ENCODE assay signal across 25 cellular contexts in genomic region chr9:136515276-136515675, GRCh38.
"Had no signal": no experiment of that assay in that cellular context is flagged by ENCODE, and none has a peak within 500 bp of the region (broad histone marks: within the 10 kb centered on the region; RNA-seq: fewer than 3 reads in every experiment).

No MANE protein-coding gene starts in this region.

- DNase-seq: heart right ventricle; islet precursor cell; left cardiac atrium; left ventricle myocardium superior; lower lobe of right lung; midbrain; mucosa of descending colon; naive thymus-derived CD4-positive, alpha-beta T cell; pancreas; psoas muscle; stimulated activated CD4-positive, alpha-beta T cell treated with anti-CD3 and anti-CD28 coated beads, Interleukin-12 subunit alpha, Interleukin-12 subunit beta, amount 100 ng/mL, for 4 hours; stimulated activated CD4-positive, alpha-beta T cell treated with anti-CD3 and anti-CD28 coated beads, Interleukin-15, amount 100 ng/mL, for 24 hours; stimulated activated CD4-positive, alpha-beta T cell treated with anti-CD3 and anti-CD28 coated beads, Interleukin-2, amount 100 ng/mL, for 24 hours; stimulated activated CD4-positive, alpha-beta T cell treated with anti-CD3 and anti-CD28 coated beads, Interleukin-4, amount 100 ng/mL, for 1 hour; stimulated activated naive B cell treated with anti-CD40 and anti-IgM and Interleukin-4, amounts not matched to agents 10 μg/mL and 1 μg/mL and 100 μg/mL, for 72 hours; stimulated activated naive CD8-positive, alpha-beta T cell treated with anti-CD3 and anti-CD28 coated beads, Interleukin-15, Interleukin-2, amounts not matched to agents 100 U/mL and 50 U/mL, for 24 hours; stomach had no signal

- H2AFZ ChIP-seq: hepatocyte had no signal

- ATAC-seq: heart right ventricle; left cardiac atrium; left lobe of liver; left ventricle myocardium superior; lower lobe of right lung; mucosa of descending colon; naive thymus-derived CD4-positive, alpha-beta T cell; natural killer cell treated with Interleukin-12 subunit alpha and Interleukin-12 subunit beta and Interleukin-15 and Interleukin-18, amount 100 ng/mL, for 72 hours; pancreas; psoas muscle; stimulated activated naive B cell treated with anti-CD40 and anti-IgM and Interleukin-4, amounts not matched to agents 10 μg/mL and 1 μg/mL and 100 μg/mL, for 72 hours; stimulated activated naive CD8-positive, alpha-beta T cell treated with anti-CD3 and anti-CD28 coated beads, Interleukin-15, Interleukin-2, amounts not matched to agents 100 U/mL and 50 U/mL, for 24 hours had no signal

- H3K4me3 ChIP-seq: heart right ventricle, hepatocyte, lower lobe of right lung, mucosa of descending colon, pancreas, psoas muscle, skin epidermis, stomach, suprapubic skin, tibial nerve, vagina had no signal

- H3K4me1 ChIP-seq: pancreas, psoas muscle had no signal

- H3K36me3 Mint-ChIP-seq: natural killer cell treated with Interleukin-12 subunit alpha and Interleukin-12 subunit beta and Interleukin-15 and Interleukin-18, amount 100 ng/mL, for 72 hours; type B pancreatic cell had no signal

- H3K4me3 Mint-ChIP-seq: naive thymus-derived CD4-positive, alpha-beta T cell; natural killer cell treated with Interleukin-12 subunit alpha and Interleukin-12 subunit beta and Interleukin-15 and Interleukin-18, amount 100 ng/mL, for 72 hours; stimulated activated naive B cell treated with anti-CD40 and anti-IgM and Interleukin-4, amounts not matched to agents 10 μg/mL and 1 μg/mL and 100 μg/mL, for 72 hours; type B pancreatic cell had no signal

- H3K79me2 ChIP-seq: hepatocyte had no signal

- H3K9me3 Mint-ChIP-seq: naive thymus-derived CD4-positive, alpha-beta T cell; natural killer cell treated with Interleukin-12 subunit alpha and Interleukin-12 subunit beta and Interleukin-15 and Interleukin-18, amount 100 ng/mL, for 72 hours; stimulated activated naive B cell treated with anti-CD40 and anti-IgM and Interleukin-4, amounts not matched to agents 10 μg/mL and 1 μg/mL and 100 μg/mL, for 72 hours; type B pancreatic cell had no signal

- H3K4me1 Mint-ChIP-seq: naive thymus-derived CD4-positive, alpha-beta T cell; stimulated activated naive B cell treated with anti-CD40 and anti-IgM and Interleukin-4, amounts not matched to agents 10 μg/mL and 1 μg/mL and 100 μg/mL, for 72 hours had no signal

- H3K27ac Mint-ChIP-seq: naive thymus-derived CD4-positive, alpha-beta T cell; natural killer cell treated with Interleukin-12 subunit alpha and Interleukin-12 subunit beta and Interleukin-15 and Interleukin-18, amount 100 ng/mL, for 72 hours; type B pancreatic cell had no signal

- H3K27ac ChIP-seq: hepatocyte, lower lobe of right lung, pancreas, psoas muscle, stomach, suprapubic skin, vagina had no signal

- H3K4me2 ChIP-seq: hepatocyte had no signal

- H3K27me3 Mint-ChIP-seq: naive thymus-derived CD4-positive, alpha-beta T cell; natural killer cell treated with Interleukin-12 subunit alpha and Interleukin-12 subunit beta and Interleukin-15 and Interleukin-18, amount 100 ng/mL, for 72 hours; stimulated activated naive B cell treated with anti-CD40 and anti-IgM and Interleukin-4, amounts not matched to agents 10 μg/mL and 1 μg/mL and 100 μg/mL, for 72 hours; type B pancreatic cell had no signal

- H3K27me3 ChIP-seq: heart right ventricle, hepatocyte, pancreas, stomach, suprapubic skin, tibial nerve, vagina had no signal

- H3K9me3 ChIP-seq: heart right ventricle, lower lobe of right lung, mucosa of descending colon, pancreas, psoas muscle, stomach, suprapubic skin, tibial nerve, vagina had no signal
